8 cellular contexts compared by ENCODE assay signal in genomic region chr22:41557401-41558240, GRCh38. TPM values are rescaled to one million over a fixed set of nuclear protein-coding genes. Genes with fewer than 3 reads are reported as not detected.
DNase-seq lines count a peak whose midpoint lies in the region; FAIRE-seq and TF ChIP-seq lines count a peak whose summit lies in the region.

No MANE protein-coding gene starts in this region.

- CTCF ChIA-PET in RWPE1 (lab: Yijun Ruan, JAX): interaction anchor here (0.6 kb wide), 1 partner anchor 39 kb away, joined by 3 read pairs; no protein-coding TSS in a partner anchor

- no peaks in the 10 kb centered on the region for H3K36me3 Mint-ChIP-seq in progenitor cell of endocrine pancreas (ENCODE audit: insufficient read depth)

- no peak for TF ChIP-seq POLR2A in GM12892 (IDR thresholded peaks at IDR 0.05; ENCODE audit: low read depth, low read length)

- 45 to 64% (median 55%) methylated on average over 18 to 19 of the region's 19 CpGs for WGBS in small intestine, 3 donors

- H3K4me1 Mint-ChIP-seq in progenitor cell of endocrine pancreas (ENCODE audit: low read depth): peaks cover 18% of the 10 kb centered on the region

- TF ChIP-seq CTCF in RWPE1 (conservative IDR thresholded peaks at IDR 0.05; ENCODE audit: low read depth) (no peak), foreskin fibroblast (IDR thresholded peaks at IDR 0.05; ENCODE audit: low read depth, low read length) (no peak), progenitor cell of endocrine pancreas (IDR thresholded peaks at IDR 0.05; ENCODE audit: unreplicated experiment) (no peak)

- H3K27me3 Mint-ChIP-seq in progenitor cell of endocrine pancreas: peaks cover 4% of the 10 kb centered on the region

- H3K9me3 Mint-ChIP-seq in progenitor cell of endocrine pancreas (ENCODE audit: low read depth): no peaks in the 10 kb centered on the region

- peak overlapping the region; percentile 23 for H3K4me3 Mint-ChIP-seq in progenitor cell of endocrine pancreas (ENCODE audit: low read depth)

- DNase-seq in H7: peak; percentile 84
- no peak for DNase-seq in RWPE1 (ENCODE audit: low spot score)
- peak; percentile 86 to 93 for DNase-seq in foreskin fibroblast
- no peak for DNase-seq in progenitor cell of endocrine pancreas (ENCODE audit: low spot score, unreplicated experiment)
- DNase-seq in small intestine: no peak
- no peak for DNase-seq in effector CD4-positive, alpha-beta T cell
- no peak for DNase-seq in GM12892 (ENCODE audit: insufficient read length)
- DNase-seq in DMS114 treated with DMSO at 0.1 percent for 48 hours (lab: John Stamatoyannopoulos, UW; ENCODE audit: unreplicated experiment): no peak

- FAIRE-seq in small intestine (lab: Jason Lieb, UNC) (no peak), GM12892 (lab: Jason Lieb, UNC) (no peak)

- H3K4me1 ChIP-seq in small intestine (ENCODE audit: control insufficient read depth in 2 of 2, insufficient read depth in 1 of 2, low read depth in 1 of 2, low read length in 1 of 2): no peaks in the 10 kb centered on the region

- no peaks in the 10 kb centered on the region for H3K9me3 ChIP-seq in small intestine (ENCODE audit: control insufficient read depth, low read depth)

- H3K27ac Mint-ChIP-seq in progenitor cell of endocrine pancreas: peak overlapping the region; percentile 82

- H3K36me3 ChIP-seq in H7 (replicated peaks; ENCODE audit: control insufficient read depth, insufficient read depth, low read length): no peaks in the 10 kb centered on the region
- no peaks in the 10 kb centered on the region for H3K36me3 ChIP-seq in small intestine (ENCODE audit: control insufficient read depth in 2 of 2, insufficient read depth in 2 of 2, low read length in 2 of 2)

- H3K27me3 ChIP-seq in H7 (ENCODE audit: control insufficient read depth, insufficient read depth, low read length): no peaks in the 10 kb centered on the region
- H3K27me3 ChIP-seq in small intestine (ENCODE audit: control insufficient read depth in 2 of 2, insufficient read depth in 2 of 2, low read length in 2 of 2): peaks cover 0 to 2% of the 10 kb centered on the region in 2 donors

- no peak overlapping the region for H3K4me3 ChIP-seq in H7 (ENCODE audit: insufficient read depth, low read depth, low read length)
- no peak overlapping the region for H3K4me3 ChIP-seq in foreskin fibroblast (ENCODE audit: low read depth in 1 of 2, low read length in 2 of 2)
- no peak overlapping the region for H3K4me3 ChIP-seq in small intestine (ENCODE audit: low read depth in 1 of 2, low read length in 2 of 2)

- H3K27ac ChIP-seq in RWPE1: peak overlapping the region; percentile 11; the same call in 1 of the 2 replicates
- H3K27ac ChIP-seq in small intestine (ENCODE audit: low read depth in 1 of 2, low read length in 1 of 2): peak overlapping the region in 1 of 2 donors; percentile 28

- POLR2A ChIA-PET in RWPE1 (lab: Yijun Ruan, JAX; ENCODE audit: low non-redundant PET): no interaction called here

RNA-seq across cellular contexts. Expression of gene CSDC2, which starts 3.2 kb away (rescaled TPM):
- 0.78 and 2.2 TPM in 2 replicates for total RNA-seq in H7 (2014; rRNA removed; shearing (Covaris generic))
- total RNA-seq in progenitor cell of endocrine pancreas: 1.7 TPM in 2 replicates
- 1 to 10 TPM in 2 of 3 donors, under 1 TPM in 1; 0.45 to 2.7 (median 2.1) TPM for polyA plus RNA-seq in small intestine
- polyA plus RNA-seq in GM12892 (2012; ENCODE audit: missing spikeins): 0.36 TPM

RNA-seq across cellular contexts. Expression of gene POLR3H, which starts 13.4 kb away (rescaled TPM):
- total RNA-seq in H7 (2014; rRNA removed; shearing (Covaris generic)): 8.5 and 9.5 TPM in 2 replicates
- 43.5 and 44.1 TPM in 2 replicates for total RNA-seq in progenitor cell of endocrine pancreas
- polyA plus RNA-seq in small intestine: 10 to 100 TPM in 1 of 3 donors, 1 to 10 TPM in 2; 2.7 to 18.2 (median 7.8) TPM
- 15.2 TPM for polyA plus RNA-seq in GM12892 (2012; ENCODE audit: missing spikeins)

RNA-seq across cellular contexts. Expression of gene PMM1, which starts 32.0 kb away (rescaled TPM):
- 5.6 and 7.7 TPM in 2 replicates for total RNA-seq in H7 (2014; rRNA removed; shearing (Covaris generic))
- 46.0 and 51.3 TPM in 2 replicates for total RNA-seq in progenitor cell of endocrine pancreas
- 100 to 1,000 TPM in 2 of 3 donors, 10 to 100 TPM in 1; 45.5 to 125 (median 122) TPM for polyA plus RNA-seq in small intestine
- 18.9 TPM for polyA plus RNA-seq in GM12892 (2012; ENCODE audit: missing spikeins)

Comparison
In these comparisons a context has a peak if more than half of its experiments do, and no peak if none do; other contexts are left out.
1. DNase-seq: peak in H7 (single experiment) and foreskin fibroblast (2 of 2); none in RWPE1 (single experiment), progenitor cell of endocrine pancreas (single experiment), small intestine (single experiment), effector CD4-positive, alpha-beta T cell (single experiment), GM12892 (single experiment) and DMS114 treated with DMSO at 0.1 percent for 48 hours (single experiment).